In the genomic region with DNA sequence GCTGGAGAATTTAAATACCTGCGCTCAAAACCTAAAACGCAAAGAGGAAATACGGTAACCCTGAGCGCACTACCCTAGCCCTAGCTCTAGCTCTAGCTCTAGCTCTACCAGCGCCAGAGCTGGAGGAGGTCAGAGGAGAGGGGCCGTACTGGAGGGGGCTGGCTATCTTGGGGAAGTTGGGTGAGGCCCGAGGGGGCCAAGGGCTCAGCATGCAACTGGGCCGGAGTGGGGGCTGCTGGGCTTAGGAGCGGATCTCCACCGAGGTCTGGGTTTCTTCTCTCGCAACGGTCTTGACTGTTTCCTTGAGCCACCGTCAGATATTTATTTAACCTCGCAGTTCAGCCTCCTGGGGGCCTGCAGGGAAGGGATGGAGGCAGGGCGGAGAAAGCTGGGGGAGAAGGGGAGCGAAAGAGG, we compare ENCODE assay signal across 10 cellular contexts.
A peak's percentile ranks its signal among the peaks of the same experiment; 100 is the strongest.
DNase-seq lines count a peak whose midpoint lies in the region; ATAC-seq, FAIRE-seq and TF ChIP-seq lines count a peak whose summit lies in the region.
"Had no signal": no experiment of that assay in that cellular context is flagged by ENCODE, and none has a peak within 500 bp of the region (broad histone marks: within the 10 kb centered on the region; RNA-seq: fewer than 3 reads in every experiment).

No MANE protein-coding gene starts in this region.

- H3K4me3 ChIP-seq in HUES64 (ENCODE audit: low read length) (peak overlapping the region; percentile 53), dorsolateral prefrontal cortex (peak overlapping the region in 10 of 59 donors; percentile 1 to 75 (median 65)), smooth muscle cell (peak overlapping the region; percentile 13)

- H2AFZ ChIP-seq in smooth muscle cell (ENCODE audit: low read depth): no peak overlapping the region

- no peaks in the 10 kb centered on the region for H3K36me3 ChIP-seq in HUES64 (ENCODE audit: insufficient read depth, low read length)
- H3K36me3 ChIP-seq in smooth muscle cell (ENCODE audit: low read depth): no peaks in the 10 kb centered on the region

- POLR2A ChIA-PET in activated CD8-positive, alpha-beta T cell treated with anti-CD3 and anti-CD28 coated beads for 36 hours (lab: Charles Lee): interaction anchor here (0.7 kb wide), 1 partner anchor 82 kb away, joined by 3 read pairs; no protein-coding TSS in a partner anchor
- POLR2A ChIA-PET in activated CD8-positive, alpha-beta T cell treated with anti-CD3 and anti-CD28 coated beads, Interleukin-2, amount 10 ng/mL, durations not matched to agents 7 days and 5 days (lab: Charles Lee): no interaction called here

- peaks cover 35% of the 10 kb centered on the region for H3K4me1 ChIP-seq in HUES64 (ENCODE audit: insufficient read depth, low read length)
- H3K4me1 ChIP-seq in smooth muscle cell (ENCODE audit: low read depth): peaks cover 20% of the 10 kb centered on the region
- no peaks in the 10 kb centered on the region for H3K4me1 ChIP-seq in foreskin keratinocyte

- H3K27me3 ChIP-seq in HUES64 (ENCODE audit: insufficient read depth, low read length) (peaks cover 96% of the 10 kb centered on the region), dorsolateral prefrontal cortex (peaks cover 0 to 14% (median 0%) of the 10 kb centered on the region in 45 donors), smooth muscle cell (ENCODE audit: low read depth) (peaks cover 48% of the 10 kb centered on the region), foreskin keratinocyte (peaks cover 88% of the 10 kb centered on the region)

- no peak for TF ChIP-seq CTCF in activated CD8-positive, alpha-beta T cell treated with anti-CD3 and anti-CD28 coated beads for 36 hours (IDR thresholded peaks at IDR 0.05)
- TF ChIP-seq CTCF in dorsolateral prefrontal cortex (IDR thresholded peaks at IDR 0.05 in 54 of 56, conservative IDR thresholded peaks at IDR 0.05 in 2 of 56; ENCODE audit: low read depth in 1 of 56, partially characterized antibody in 56 of 56) (no peak), smooth muscle cell (IDR thresholded peaks at IDR 0.05; ENCODE audit: borderline replicate concordance, insufficient read depth, poor library complexity, severe bottlenecking) (no peak), foreskin keratinocyte (conservative IDR thresholded peaks at IDR 0.05) (no peak)

- no peaks in the 10 kb centered on the region for H3F3A ChIP-seq in smooth muscle cell (ENCODE audit: low read depth)

- no peak for FAIRE-seq in HTR-8/SVneo (lab: Jason Lieb, UNC)

- CTCF ChIA-PET in activated CD8-positive, alpha-beta T cell treated with anti-CD3 and anti-CD28 coated beads for 36 hours (lab: Charles Lee): interaction anchor here (0.7 to 5.2 kb wide), 15 partner anchors 12 to 257 kb away, joined by 3 to 31 read pairs (median 10); no protein-coding TSS in a partner anchor
- CTCF ChIA-PET in activated CD8-positive, alpha-beta T cell treated with anti-CD3 and anti-CD28 coated beads, Interleukin-2, amount 10 ng/mL, durations not matched to agents 7 days and 5 days (lab: Charles Lee): interaction anchor here (0.8 to 4.5 kb wide), 11 partner anchors 11 to 257 kb away, joined by 3 to 51 read pairs (median 3); no protein-coding TSS in a partner anchor

- no peak overlapping the region for H3K9ac ChIP-seq in HUES64 (ENCODE audit: low read depth, low read length)
- H3K9ac ChIP-seq in smooth muscle cell (ENCODE audit: low read depth): no peak overlapping the region

- no peak for ATAC-seq in activated CD8-positive, alpha-beta T cell treated with anti-CD3 and anti-CD28 coated beads for 36 hours
- ATAC-seq in activated CD8-positive, alpha-beta T cell treated with anti-CD3 and anti-CD28 coated beads, Interleukin-2, amount 10 ng/mL, durations not matched to agents 7 days and 5 days: no peak
- ATAC-seq in foreskin keratinocyte: no peak

- H3K27ac Mint-ChIP-seq in activated CD8-positive, alpha-beta T cell treated with anti-CD3 and anti-CD28 coated beads for 36 hours: no peak overlapping the region
- H3K27ac Mint-ChIP-seq in activated CD8-positive, alpha-beta T cell treated with anti-CD3 and anti-CD28 coated beads, Interleukin-2, amount 10 ng/mL, durations not matched to agents 7 days and 5 days: no peak overlapping the region
- H3K27ac Mint-ChIP-seq: activated CD4-positive, alpha-beta memory T cell treated with anti-CD3 and anti-CD28 coated beads for 36 hours had no signal

- H3K27me3 Mint-ChIP-seq in activated CD8-positive, alpha-beta T cell treated with anti-CD3 and anti-CD28 coated beads for 36 hours: peaks cover 20% of the 10 kb centered on the region
- H3K27me3 Mint-ChIP-seq in activated CD8-positive, alpha-beta T cell treated with anti-CD3 and anti-CD28 coated beads, Interleukin-2, amount 10 ng/mL, durations not matched to agents 7 days and 5 days (ENCODE audit: low read depth): peaks cover 46% of the 10 kb centered on the region

- intact Hi-C loops in activated CD8-positive, alpha-beta T cell treated with anti-CD3 and anti-CD28 coated beads for 36 hours (cut with micrococcal nuclease): loop anchor here (5.0 to 10.0 kb wide), 2 partner anchors 54 to 118 kb away; a partner anchor contains a TSS
- intact Hi-C loops in dorsolateral prefrontal cortex (cut with DNase I): loop anchor here (2.0 to 5.0 kb wide), 4 partner anchors 58 to 311 kb away; a partner anchor contains a TSS

- H3K27ac ChIP-seq in HUES64 (ENCODE audit: low read depth, low read length) (no peak overlapping the region), dorsolateral prefrontal cortex (peak overlapping the region in 52 of 59 donors; percentile 10 to 96 (median 86)), smooth muscle cell (ENCODE audit: low read depth) (no peak overlapping the region), foreskin keratinocyte (no peak overlapping the region)

- no peaks in the 10 kb centered on the region for H4K20me1 ChIP-seq in smooth muscle cell (ENCODE audit: low read depth)

- H3K79me2 ChIP-seq in smooth muscle cell (ENCODE audit: low read depth): no peaks in the 10 kb centered on the region

- peaks cover 14% of the 10 kb centered on the region for H3K4me1 Mint-ChIP-seq in activated CD8-positive, alpha-beta T cell treated with anti-CD3 and anti-CD28 coated beads for 36 hours (ENCODE audit: low read depth)
- peaks cover 11% of the 10 kb centered on the region for H3K4me1 Mint-ChIP-seq in activated CD8-positive, alpha-beta T cell treated with anti-CD3 and anti-CD28 coated beads, Interleukin-2, amount 10 ng/mL, durations not matched to agents 7 days and 5 days (ENCODE audit: low read depth)

- H3K36me3 Mint-ChIP-seq in activated CD8-positive, alpha-beta T cell treated with anti-CD3 and anti-CD28 coated beads for 36 hours (ENCODE audit: low read depth): no peaks in the 10 kb centered on the region
- H3K36me3 Mint-ChIP-seq in activated CD8-positive, alpha-beta T cell treated with anti-CD3 and anti-CD28 coated beads, Interleukin-2, amount 10 ng/mL, durations not matched to agents 7 days and 5 days (ENCODE audit: low read depth): no peaks in the 10 kb centered on the region
- H3K36me3 Mint-ChIP-seq: activated CD4-positive, alpha-beta memory T cell treated with anti-CD3 and anti-CD28 coated beads for 36 hours had no signal

- no peaks in the 10 kb centered on the region for H3K9me3 Mint-ChIP-seq in activated CD8-positive, alpha-beta T cell treated with anti-CD3 and anti-CD28 coated beads for 36 hours
- H3K9me3 Mint-ChIP-seq in activated CD8-positive, alpha-beta T cell treated with anti-CD3 and anti-CD28 coated beads, Interleukin-2, amount 10 ng/mL, durations not matched to agents 7 days and 5 days (ENCODE audit: insufficient read depth): no peaks in the 10 kb centered on the region
- H3K9me3 Mint-ChIP-seq: activated CD4-positive, alpha-beta memory T cell treated with anti-CD3 and anti-CD28 coated beads for 36 hours had no signal

- WGBS in HUES64: 2% methylated on average over 16 of the region's 16 CpGs
- 4% methylated on average over 14 of the region's 16 CpGs for WGBS in smooth muscle cell (ENCODE audit: low lambda C conversion rate)

- no peak overlapping the region for H3K4me3 Mint-ChIP-seq in activated CD8-positive, alpha-beta T cell treated with anti-CD3 and anti-CD28 coated beads for 36 hours
- no peak overlapping the region for H3K4me3 Mint-ChIP-seq in activated CD8-positive, alpha-beta T cell treated with anti-CD3 and anti-CD28 coated beads, Interleukin-2, amount 10 ng/mL, durations not matched to agents 7 days and 5 days
- H3K4me3 Mint-ChIP-seq: activated CD4-positive, alpha-beta memory T cell treated with anti-CD3 and anti-CD28 coated beads for 36 hours had no signal

- peak overlapping the region; percentile 90 for H3K4me2 ChIP-seq in smooth muscle cell

- peak; percentile 36 for DNase-seq in activated CD8-positive, alpha-beta T cell treated with anti-CD3 and anti-CD28 coated beads for 36 hours
- DNase-seq in activated CD8-positive, alpha-beta T cell treated with anti-CD3 and anti-CD28 coated beads, Interleukin-2, amount 10 ng/mL, durations not matched to agents 7 days and 5 days: no peak
- DNase-seq in dorsolateral prefrontal cortex (no peak), smooth muscle cell (lab: John Stamatoyannopoulos, UW; ENCODE audit: unreplicated experiment) (no peak), hypothalamus (lab: John Stamatoyannopoulos, UW) (no peak), HTR-8/SVneo (ENCODE audit: insufficient read length, low spot score) (no peak), foreskin keratinocyte (no peak)
- DNase-seq: activated CD4-positive, alpha-beta memory T cell treated with anti-CD3 and anti-CD28 coated beads for 36 hours; NCI-H524 treated with DMSO at 0.1 percent for 48 hours had no signal

- no peaks in the 10 kb centered on the region for H3K9me3 ChIP-seq in HUES64 (ENCODE audit: insufficient read depth, low read depth, low read length)
- no peaks in the 10 kb centered on the region for H3K9me3 ChIP-seq in smooth muscle cell (replicated peaks; ENCODE audit: low read depth)

Comparison
In these comparisons a context has a peak if more than half of its experiments do, and no peak if none do; other contexts are left out.
1. H3K27ac ChIP-seq: peak in dorsolateral prefrontal cortex (52 of 59); none in HUES64 (single experiment), smooth muscle cell (single experiment) and foreskin keratinocyte (single experiment).